ENCODE assay signal across 1 cellular context in genomic region chr9:98851730-98852462, GRCh38.
TF ChIP-seq lines count a peak whose summit lies in the region.

No MANE protein-coding gene starts in this region.

TF ChIP-seq in K562, 482 proteins besides CTCF, POLR2A, EP300 and RAD21 (continued from another document and continues in another):
- TF ChIP-seq MBD1 (CRISPR knock-in tag; IDR thresholded peaks at IDR 0.05) = 0 out of 2 replicates have a peak, but pooled peaks have one; percentile 53
- no peak for TF ChIP-seq NR2F6 (CRISPR knock-in tag; IDR thresholded peaks at IDR 0.05)
- TF ChIP-seq KLF13 (tag; IDR thresholded peaks at IDR 0.05; ENCODE audit: borderline replicate concordance, low read depth) = peak; percentile 80
- no peak for TF ChIP-seq ETV6 (IDR thresholded peaks at IDR 0.05; ENCODE audit: borderline replicate concordance in 1 of 2, low read depth in 2 of 2, low read length in 1 of 2)
- no peak for TF ChIP-seq ETV6 (CRISPR knock-in tag; IDR thresholded peaks at IDR 0.05; ENCODE audit: borderline replicate concordance)
- TF ChIP-seq HINFP (tag; conservative IDR thresholded peaks at IDR 0.05; ENCODE audit: low read depth) = peak; percentile 93
- no peak for TF ChIP-seq KLF16 (IDR thresholded peaks at IDR 0.05)
- TF ChIP-seq ZNF280A (IDR thresholded peaks at IDR 0.05; ENCODE audit: low read depth, partially characterized antibody) = no peak
- TF ChIP-seq ZBTB2 (IDR thresholded peaks at IDR 0.05) = peak; percentile 40; the same call in 1 of the 2 replicates
- TF ChIP-seq NFXL1 (CRISPR knock-in tag; IDR thresholded peaks at IDR 0.05) = peak; percentile 94
- TF ChIP-seq FIP1L1 (IDR thresholded peaks at IDR 0.05; ENCODE audit: low read depth, low read length, poor library complexity, severe bottlenecking) = no peak
- TF ChIP-seq HMG20B (CRISPR knock-in tag; IDR thresholded peaks at IDR 0.05) = no peak
- TF ChIP-seq ZFX (CRISPR knock-in tag; IDR thresholded peaks at IDR 0.05) = no peak
- peak; percentile 36; the same call in 1 of the 2 replicates for TF ChIP-seq DEAF1 (CRISPR knock-in tag; IDR thresholded peaks at IDR 0.05)
- no peak for TF ChIP-seq TGIF2 (CRISPR knock-in tag; IDR thresholded peaks at IDR 0.05)
- no peak for TF ChIP-seq PCBP2 (IDR thresholded peaks at IDR 0.05; ENCODE audit: low read depth, low read length, poor library complexity, severe bottlenecking)
- no peak for TF ChIP-seq ZNF511 (CRISPR knock-in tag; IDR thresholded peaks at IDR 0.05)
- no peak for TF ChIP-seq THAP12 (CRISPR knock-in tag; IDR thresholded peaks at IDR 0.05)
- TF ChIP-seq THRA (IDR thresholded peaks at IDR 0.05) = no peak
- TF ChIP-seq ZNF740 (CRISPR knock-in tag; IDR thresholded peaks at IDR 0.05) = no peak
- TF ChIP-seq ZNF740 (tag; IDR thresholded peaks at IDR 0.05) = peak in 1 of 2 experiments; percentile 94; a peak in 2 of 4 replicates
- no peak for TF ChIP-seq SRSF9 (IDR thresholded peaks at IDR 0.05; ENCODE audit: borderline replicate concordance, low read depth, low read length)
- TF ChIP-seq ZNF224 (CRISPR knock-in tag; IDR thresholded peaks at IDR 0.05) = no peak
- TF ChIP-seq HCFC1 (IDR thresholded peaks at IDR 0.05; ENCODE audit: low read depth, low read length) = no peak
- peak; percentile 59 for TF ChIP-seq MXD1 (CRISPR knock-in tag; IDR thresholded peaks at IDR 0.05; ENCODE audit: borderline replicate concordance, poor library complexity, severe bottlenecking)
- TF ChIP-seq TOE1 (IDR thresholded peaks at IDR 0.05; ENCODE audit: borderline replicate concordance) = no peak
- TF ChIP-seq TOE1 (CRISPR knock-in tag; IDR thresholded peaks at IDR 0.05; ENCODE audit: borderline replicate concordance, low read depth) = no peak
- TF ChIP-seq ZNF57 (CRISPR knock-in tag; IDR thresholded peaks at IDR 0.05) = peak; percentile 78; the same call in 1 of the 2 replicates
- TF ChIP-seq ZNF197 (CRISPR knock-in tag; IDR thresholded peaks at IDR 0.05; ENCODE audit: low read depth) = peak; percentile 96
- TF ChIP-seq CSDE1 (IDR thresholded peaks at IDR 0.05) = no peak
- no peak for TF ChIP-seq PHB2 (IDR thresholded peaks at IDR 0.05; ENCODE audit: low read depth)
- no peak for TF ChIP-seq ZNF717 (CRISPR knock-in tag; IDR thresholded peaks at IDR 0.05)
- TF ChIP-seq NR3C1 (CRISPR knock-in tag; IDR thresholded peaks at IDR 0.05) = no peak
- no peak for TF ChIP-seq ZNF609 (CRISPR knock-in tag; IDR thresholded peaks at IDR 0.05; ENCODE audit: borderline replicate concordance)
- TF ChIP-seq RAD51 (IDR thresholded peaks at IDR 0.05; ENCODE audit: borderline replicate concordance, low read depth) = no peak
- TF ChIP-seq TRIM25 (IDR thresholded peaks at IDR 0.05; ENCODE audit: borderline replicate concordance) = no peak
- TF ChIP-seq CBX3 (IDR thresholded peaks at IDR 0.05; ENCODE audit: borderline replicate concordance in 1 of 2, low read length in 2 of 2) = no peak
